ENCODE assay signal across 8 cellular contexts in genomic region chr1:11979818-11980675, GRCh38. TPM values are rescaled to one million over a fixed set of nuclear protein-coding genes. Genes with fewer than 3 reads are reported as not detected.
DNase-seq lines count a peak whose midpoint lies in the region; ATAC-seq and TF ChIP-seq lines count a peak whose summit lies in the region.

MFN2 (plus strand) TSS chr1:11980444; CDS start chr1:11989169, 8,725 bp downstream.

- H3K9me3 ChIP-seq in heart right ventricle: no peaks in the 10 kb centered on the region
- H3K9me3 ChIP-seq in upper lobe of right lung: no peaks in the 10 kb centered on the region

- H3K4me1 ChIP-seq in heart right ventricle (peaks cover 14 to 66% (median 58%) of the 10 kb centered on the region in 9 donors), upper lobe of right lung (peaks cover 24% of the 10 kb centered on the region)

- intact Hi-C loops in T-helper 1 cell treated with Interleukin-12 subunit alpha and Interleukin-12 subunit beta and Interleukin-4 antibody, amounts not matched to agents 30 ng/mL and 1 ng/mL, for 36 hours (cut with micrococcal nuclease): loop anchor here (1.0 to 5.0 kb wide), 7 partner anchors 39 to 252 kb away; partner anchors contain the start of genes AGTRAP, CLCN6, KIAA2013 and MIIP
- intact Hi-C loops in heart right ventricle (cut with DNase I) (loop anchor here in 7 of 10 donors (1.0 to 10.0 kb wide), 7 partner anchors 43 to 73 kb away; partner anchors contain the start of gene PLOD1 (in 2 of the 7)), posterior vena cava (cut with DNase I) (loop anchor here in 1 of 2 donors (10.0 kb wide), 1 partner anchor 145 kb away; no protein-coding TSS in a partner anchor), upper lobe of right lung (cut with DNase I) (no loop called here)

- H3K27ac ChIP-seq in heart right ventricle (peak within 1 kb of the TSS; percentile 92 to 100 (median 98)), upper lobe of right lung (peak within 1 kb of the TSS; percentile 95)

- TF ChIP-seq CTCF in GM13976 (IDR thresholded peaks at IDR 0.05; ENCODE audit: borderline replicate concordance, control extremely low read depth, extremely low read depth, insufficient read depth, missing control alignments) (no peak), heart right ventricle (IDR thresholded peaks at IDR 0.05) (no peak), upper lobe of right lung (IDR thresholded peaks at IDR 0.05) (no peak)

- H3K27me3 ChIP-seq in heart right ventricle (no peaks in the 10 kb centered on the region), upper lobe of right lung (no peaks in the 10 kb centered on the region)

- DNase-seq in GM13976 (ENCODE audit: low spot score): peak; percentile 98
- DNase-seq in NCI-H146 treated with DMSO at 0.1 percent for 48 hours (lab: John Stamatoyannopoulos, UW; ENCODE audit: unreplicated experiment): peak; percentile 88
- peak; percentile 96 for DNase-seq in amniotic epithelial cell (ENCODE audit: low read depth)
- peak; percentile 95 to 97 for DNase-seq in heart right ventricle
- DNase-seq in posterior vena cava (ENCODE audit: low spot score): peak; percentile 98
- peak; percentile 97 for DNase-seq in upper lobe of right lung

- peaks cover 0 to 53% (median 21%) of the 10 kb centered on the region in 9 donors for H3K36me3 ChIP-seq in heart right ventricle
- peaks cover 33% of the 10 kb centered on the region for H3K36me3 ChIP-seq in upper lobe of right lung

- ATAC-seq in HG02870 (IDR thresholded peaks at IDR 0.05; ENCODE audit: unreplicated experiment) (peak; percentile 83), heart right ventricle (peak; percentile 90 to 95 (median 92)), upper lobe of right lung (peak; percentile 97)

- H3K4me3 ChIP-seq in heart right ventricle (peak within 1 kb of the TSS; percentile 64 to 99 (median 84)), upper lobe of right lung (peak within 1 kb of the TSS; percentile 100)

- WGBS in heart right ventricle, 2 donors: 0% methylated on average over 74 to 76 of the region's 76 CpGs

- in situ Hi-C loops in GM13976 (cut with MboI; ENCODE audit: low sequenced_read_pairs, unreplicated experiment): no loop called here

RNA-seq across cellular contexts. Expression of gene MFN2, which starts in this region (rescaled TPM):
- total RNA-seq in T-helper 1 cell treated with Interleukin-12 subunit alpha and Interleukin-12 subunit beta and Interleukin-4 antibody, amounts not matched to agents 30 ng/mL and 1 ng/mL, for 36 hours: 63.3 and 63.4 TPM in 2 replicates
- total RNA-seq in heart right ventricle (1,000 to 10,000 TPM in 1 of 10 donors, 100 to 1,000 TPM in 9; 470 to 1,066 (median 788) TPM), posterior vena cava (100 to 1,000 TPM in 1 of 2 donors, 10 to 100 TPM in 1; 94.8 to 102 TPM), upper lobe of right lung (89.9 TPM)
- 100 to 1,000 TPM; 154 to 171 TPM for polyA plus RNA-seq in heart right ventricle

Comparison
In these comparisons a context has a peak if more than half of its experiments do, and no peak if none do; other contexts are left out.
1. Peak in every context shown above with its lines: DNase-seq, ATAC-seq, H3K4me3 ChIP-seq and H3K27ac ChIP-seq.